In genomic region chr12:122203301-122203967, GRCh38 we compare ENCODE assay signal across 8 cellular contexts. TPM values are rescaled to one million over a fixed set of nuclear protein-coding genes. Genes with fewer than 3 reads are reported as not detected.
DNase-seq lines count a peak whose midpoint lies in the region; ATAC-seq and TF ChIP-seq lines count a peak whose summit lies in the region.

B3GNT4 (plus strand) TSS chr12:122203709; CDS start chr12:122204619, 910 bp downstream.

- H3K27me3 ChIP-seq in esophagus muscularis mucosa (peaks cover 5 to 71% (median 33%) of the 10 kb centered on the region in 4 donors), stomach (peaks cover 5 to 70% (median 49%) of the 10 kb centered on the region in 3 donors)

- H3K36me3 ChIP-seq in esophagus muscularis mucosa, result peaks cover 14 to 22% (median 20%) of the 10 kb centered on the region in 4 donors
- H3K36me3 ChIP-seq in stomach, result peaks cover 17 to 21% (median 20%) of the 10 kb centered on the region in 4 donors

- H3K4me1 Mint-ChIP-seq in nephron, result peaks cover 5% of the 10 kb centered on the region

- no peak within 1 kb of the TSS for H3K27ac Mint-ChIP-seq in nephron

- H3K9me3 ChIP-seq in esophagus muscularis mucosa (no peaks in the 10 kb centered on the region), stomach (no peaks in the 10 kb centered on the region)

- TF ChIP-seq EP300 in esophagus muscularis mucosa (IDR thresholded peaks at IDR 0.05) (no peak), stomach (IDR thresholded peaks at IDR 0.05) (no peak)

- H3K9me3 Mint-ChIP-seq in nephron, result no peaks in the 10 kb centered on the region

- TF ChIP-seq POLR2A in esophagus muscularis mucosa (IDR thresholded peaks at IDR 0.05; ENCODE audit: low read depth), result no peak
- TF ChIP-seq POLR2A in stomach (IDR thresholded peaks at IDR 0.05), result no peak

- ATAC-seq in GM21447 (IDR thresholded peaks at IDR 0.05; ENCODE audit: unreplicated experiment) (peak; percentile 48), HG03439 (IDR thresholded peaks at IDR 0.05; ENCODE audit: unreplicated experiment) (no peak)

- intact Hi-C loops in esophagus muscularis mucosa (cut with DNase I) (no loop called here), stomach (cut with DNase I; ENCODE audit: low total_unique reads) (no loop called here)

- peaks cover 11% of the 10 kb centered on the region for H3K36me3 Mint-ChIP-seq in nephron (ENCODE audit: low read depth)

- DNase-seq in NCI-H526 (lab: John Stamatoyannopoulos, UW) (peak; percentile 41 to 93), activated T-cell treated with anti-CD3 and anti-CD28 coated beads for 4 hours (peak; percentile 69), esophagus muscularis mucosa (ENCODE audit: extremely low spot score) (no peak), stomach (peak; percentile 72)

- H3K27ac ChIP-seq in 22Rv1 (peak within 1 kb of the TSS; percentile 30; the same call in 1 of the 2 replicates), esophagus muscularis mucosa (replicated peaks in 1 of 4) (no peak within 1 kb of the TSS), stomach (peak within 1 kb of the TSS in 2 of 5 donors; percentile 9 to 27)

- H3K4me3 ChIP-seq in esophagus muscularis mucosa, result peak within 1 kb of the TSS; percentile 59 to 77 (median 66)
- H3K4me3 ChIP-seq in stomach, result peak within 1 kb of the TSS; percentile 54 to 79 (median 66)

- H3K4me3 Mint-ChIP-seq in nephron, result peak within 1 kb of the TSS; percentile 81 to 87 (median 86)

- WGBS in esophagus muscularis mucosa, result 2% methylated on average over 9 of the region's 78 CpGs
- whole genome bisulfite sequencing in stomach, 5 donors, result 0 to 2% (median 0%) methylated on average over 16 to 78 of the region's 78 CpGs

- TF ChIP-seq CTCF in 22Rv1 (IDR thresholded peaks at IDR 0.05) (no peak), esophagus muscularis mucosa (IDR thresholded peaks at IDR 0.05) (no peak), nephron (IDR thresholded peaks at IDR 0.05; ENCODE audit: unreplicated experiment in 3 of 3) (no peak), stomach (IDR thresholded peaks at IDR 0.05) (no peak)

- peaks cover 63% of the 10 kb centered on the region for H3K27me3 Mint-ChIP-seq in nephron (ENCODE audit: low read depth)

- H3K4me1 ChIP-seq in esophagus muscularis mucosa, result peaks cover 15 to 35% (median 22%) of the 10 kb centered on the region in 4 donors
- H3K4me1 ChIP-seq in stomach, result peaks cover 19 to 29% (median 24%) of the 10 kb centered on the region in 4 donors

RNA-seq across cellular contexts. Expression of gene B3GNT4, which starts in this region (rescaled TPM):
- total RNA-seq in esophagus muscularis mucosa (not detected), stomach (under 1 TPM in 1 of 5 donors, not detected in 4; 0.58 TPM)
- under 1 TPM; 0.61 to 0.81 (median 0.63) TPM for polyA plus RNA-seq in stomach

Comparison
In these comparisons a context has a peak if more than half of its experiments do, and no peak if none do; other contexts are left out.
1. Peak in DNase-seq and H3K4me3 ChIP-seq in stomach; RNA of the gene not detected or under 1 TPM.